8 cellular contexts compared by ENCODE assay signal in the genomic region with DNA sequence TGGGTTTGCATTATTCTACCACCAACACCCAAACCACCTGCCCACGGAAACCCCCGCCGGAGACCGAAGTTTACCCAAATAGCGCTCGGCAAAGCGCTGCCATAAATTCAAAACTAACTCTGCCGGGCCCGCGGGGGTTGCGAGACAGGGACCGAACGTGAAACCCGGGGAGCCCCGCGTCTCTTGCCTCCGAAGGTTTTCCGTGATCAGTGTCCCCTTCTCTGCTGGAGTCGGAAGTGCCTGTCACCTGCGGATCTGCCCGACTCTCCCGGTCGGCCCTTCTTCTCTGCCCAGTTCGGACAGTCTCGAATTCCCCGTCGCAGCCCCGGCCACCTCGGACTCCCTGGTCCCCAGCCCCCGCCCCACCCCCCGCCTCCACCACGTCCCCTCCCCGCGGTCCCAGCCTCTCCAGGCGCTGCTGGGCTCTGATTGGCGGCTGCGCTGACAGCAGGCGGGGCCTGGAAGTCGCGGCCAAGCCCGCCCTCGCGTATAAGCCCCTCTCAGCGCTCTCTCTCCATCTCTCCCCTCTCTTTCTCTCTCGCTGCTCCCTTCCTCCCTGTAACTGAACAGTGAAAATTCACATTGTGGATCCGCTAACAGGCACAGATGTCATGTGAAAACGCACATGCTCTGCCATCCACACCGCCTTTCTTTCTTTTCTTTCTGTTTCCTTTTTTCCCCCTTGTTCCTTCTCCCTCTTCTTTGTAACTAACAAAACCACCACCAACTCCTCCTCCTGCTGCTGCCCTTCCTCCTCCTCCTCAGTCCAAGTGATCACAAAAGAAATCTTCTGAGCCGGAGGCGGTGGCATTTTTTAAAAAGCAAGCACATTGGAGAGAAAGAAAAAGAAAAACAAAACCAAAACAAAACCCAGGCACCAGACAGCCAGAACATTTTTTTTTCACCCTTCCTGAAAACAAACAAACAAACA. TPM values are rescaled to one million over a fixed set of nuclear protein-coding genes. Genes with fewer than 3 reads are reported as not detected.
DNase-seq lines count a peak whose midpoint lies in the region; ATAC-seq and TF ChIP-seq lines count a peak whose summit lies in the region.

A gene (plus strand): TSS at position 517 of the 931 bp plus-strand sequence. CDS start 642 bp downstream, outside the sequence.

- peak within 1 kb of the TSS; percentile 37 for H3K4me3 ChIP-seq in HL-60 (replicated peaks; ENCODE audit: insufficient read depth, low read length)

- peaks cover 71% of the 10 kb centered on the region for H3K27me3 Mint-ChIP-seq in dendritic cell treated with granulocyte-macrophage colony-stimulating factor and Interleukin-4, amounts not matched to agents 40 ng/mL and 50 ng/mL, for 4 days

- no peaks in the 10 kb centered on the region for H3K9me3 Mint-ChIP-seq in dendritic cell treated with granulocyte-macrophage colony-stimulating factor and Interleukin-4, amounts not matched to agents 40 ng/mL and 50 ng/mL, for 4 days

- H3K27ac Mint-ChIP-seq in dendritic cell treated with granulocyte-macrophage colony-stimulating factor and Interleukin-4, amounts not matched to agents 40 ng/mL and 50 ng/mL, for 4 days, result peak within 1 kb of the TSS; percentile 10

- no peak within 1 kb of the TSS for H3K27ac ChIP-seq in HL-60 (replicated peaks)
- peak within 1 kb of the TSS; percentile 55 for H3K27ac ChIP-seq in layer of hippocampus (ENCODE audit: low read depth, low read length)

- intact Hi-C loops in dendritic cell treated with granulocyte-macrophage colony-stimulating factor and Interleukin-4, amounts not matched to agents 40 ng/mL and 50 ng/mL, for 4 days (cut with micrococcal nuclease), result no loop called here

- peaks cover 43% of the 10 kb centered on the region for H3K4me1 Mint-ChIP-seq in dendritic cell treated with granulocyte-macrophage colony-stimulating factor and Interleukin-4, amounts not matched to agents 40 ng/mL and 50 ng/mL, for 4 days (ENCODE audit: low read depth)

- no peak for TF ChIP-seq CTCF in HL-60 (IDR thresholded peaks at IDR 0.05; ENCODE audit: insufficient read depth, low read length)

- in situ Hi-C loops in SK-MEL-5 (cut with HindIII; ENCODE audit: low pct_unique_long_range_greater_than_20kb, low sequenced_read_pairs), result no loop called here

- peaks cover 46% of the 10 kb centered on the region for H3K27me3 ChIP-seq in HL-60 (ENCODE audit: insufficient read depth, poor library complexity, severe bottlenecking)
- H3K27me3 ChIP-seq in layer of hippocampus (ENCODE audit: control insufficient read depth, insufficient read depth, low read length), result peaks cover 8% of the 10 kb centered on the region

- peak within 1 kb of the TSS; percentile 83 for H3K4me3 Mint-ChIP-seq in dendritic cell treated with granulocyte-macrophage colony-stimulating factor and Interleukin-4, amounts not matched to agents 40 ng/mL and 50 ng/mL, for 4 days

- DNase-seq in ELR (ENCODE audit: low read depth) (peak; percentile 16), HL-60 (ENCODE audit: low read depth in 1 of 2, low spot score in 1 of 2) (no peak), SK-MEL-5 (ENCODE audit: low read depth, low spot score) (peak; percentile 57), GDM1 (lab: John Stamatoyannopoulos, UW) (no peak)
- peak; percentile 28 for DNase-seq in stimulated activated CD4-positive, alpha-beta T cell treated with anti-CD3 and anti-CD28 coated beads, Interleukin-1b, Interleukin-23, amount 100 ng/mL, for 48 hours

- ATAC-seq in GM21390 (IDR thresholded peaks at IDR 0.05; ENCODE audit: unreplicated experiment), result peak; percentile 93

- peaks cover 8% of the 10 kb centered on the region for H3K36me3 Mint-ChIP-seq in dendritic cell treated with granulocyte-macrophage colony-stimulating factor and Interleukin-4, amounts not matched to agents 40 ng/mL and 50 ng/mL, for 4 days (ENCODE audit: low read depth)

RNA-seq across cellular contexts. Expression of the gene that starts here (rescaled TPM):
- total RNA-seq in SK-MEL-5 (2014; rRNA removed; shearing (Covaris generic)), result not detected in 2 replicates
- 0.20 TPM in 1 of 2 replicates, not detected in the other for polyA plus RNA-seq in SK-MEL-5 (2015; cell fraction: cytosol; rRNA removed)
- polyA plus RNA-seq in SK-MEL-5 (2015; cell fraction: nucleus; rRNA removed), result not detected in 2 replicates

Comparison
In these comparisons a context has a peak if more than half of its experiments do, and no peak if none do; other contexts are left out.
1. Peak in DNase-seq in SK-MEL-5; RNA of the gene not detected or under 1 TPM.
2. DNase-seq: peak in ELR (single experiment) and stimulated activated CD4-positive, alpha-beta T cell treated with anti-CD3 and anti-CD28 coated beads, Interleukin-1b, Interleukin-23, amount 100 ng/mL, for 48 hours (single experiment); none in HL-60 (0 of 2) and GDM1 (single experiment).